8 cellular contexts compared by ENCODE assay signal in the genomic region with DNA sequence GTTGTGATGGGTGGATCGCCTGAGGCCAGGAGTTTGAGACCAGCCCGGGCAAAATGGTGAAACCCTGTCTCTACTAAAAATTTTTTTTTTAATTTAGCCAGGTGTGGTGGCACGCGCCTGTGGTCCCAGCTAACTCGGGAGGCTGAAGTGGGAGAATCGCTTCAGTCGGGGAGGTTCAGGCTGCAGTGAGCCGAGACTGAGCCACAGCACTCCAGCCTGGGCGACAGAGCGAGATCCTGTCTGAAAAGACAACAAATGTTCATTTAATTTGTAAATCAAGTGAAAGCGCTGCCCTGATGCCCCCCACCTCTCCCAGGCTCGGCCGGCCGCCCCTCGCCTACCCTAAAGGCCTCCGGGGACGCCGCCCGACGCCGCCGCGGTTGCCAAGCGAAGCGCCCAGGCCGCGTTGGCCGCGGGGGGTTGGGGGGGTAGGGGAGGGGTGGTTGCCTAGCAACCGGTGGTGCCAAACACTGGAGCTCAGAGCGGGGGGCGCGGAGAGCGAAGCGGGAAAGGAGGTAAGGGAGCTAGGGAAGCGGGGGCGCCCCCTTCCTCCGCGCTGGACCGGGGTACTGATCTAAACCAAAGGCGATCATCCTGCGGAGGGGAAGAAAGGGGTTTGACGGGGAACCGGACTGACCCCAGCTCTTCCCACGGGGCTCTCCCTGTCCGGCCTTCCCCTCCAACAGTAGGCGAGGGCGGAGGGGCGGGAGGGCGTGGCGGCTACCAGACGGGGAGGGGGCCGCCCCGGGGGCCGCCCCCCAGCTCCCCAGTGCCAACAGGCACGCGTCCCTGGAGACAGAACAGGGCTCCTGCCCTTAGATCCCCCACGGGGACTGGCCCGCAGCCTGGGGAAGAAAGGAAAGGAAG. TPM values are rescaled to one million over a fixed set of nuclear protein-coding genes. Genes with fewer than 3 reads are reported as not detected.
DNase-seq lines count a peak whose midpoint lies in the region; ATAC-seq and TF ChIP-seq lines count a peak whose summit lies in the region.

A gene with protein sequence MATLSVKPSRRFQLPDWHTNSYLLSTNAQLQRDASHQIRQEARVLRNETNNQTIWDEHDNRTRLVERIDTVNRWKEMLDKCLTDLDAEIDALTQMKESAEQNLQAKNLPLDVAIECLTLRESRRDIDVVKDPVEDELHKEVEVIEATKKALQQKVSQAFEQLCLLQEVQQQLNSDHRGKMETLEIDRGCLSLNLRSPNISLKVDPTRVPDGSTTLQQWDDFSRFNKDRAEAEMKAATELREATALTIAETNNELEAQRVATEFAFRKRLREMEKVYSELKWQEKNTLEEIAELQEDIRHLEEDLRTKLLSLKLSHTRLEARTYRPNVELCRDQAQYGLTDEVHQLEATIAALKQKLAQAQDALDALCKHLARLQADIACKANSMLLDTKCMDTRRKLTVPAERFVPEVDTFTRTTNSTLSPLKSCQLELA (plus strand): TSS at position 460 of the 867 bp plus-strand sequence. CDS start 828 bp downstream, outside the sequence.

- no peak for TF ChIP-seq CTCF in AG04450 (IDR thresholded peaks at IDR 0.05; ENCODE audit: low read depth, low read length)
- TF ChIP-seq CTCF in HFFc6 (IDR thresholded peaks at IDR 0.05), result peak; percentile 13; the same call in 1 of the 2 replicates
- TF ChIP-seq CTCF in WI38 (IDR thresholded peaks at IDR 0.05; ENCODE audit: low read depth, low read length), result no peak
- TF ChIP-seq CTCF in left ventricle myocardium inferior (IDR thresholded peaks at IDR 0.05; ENCODE audit: borderline replicate concordance), result no peak

- POLR2A ChIA-PET in AG04450 (lab: Yijun Ruan, JAX), result interaction anchor here (0.8 to 0.9 kb wide), 2 partner anchors 140 to 153 kb away, joined by 3 to 5 read pairs; a partner anchor contains a TSS

- intact Hi-C loops in left ventricle myocardium inferior (cut with micrococcal nuclease), result no loop called here

- H3K27me3 ChIP-seq in AG04450 (ENCODE audit: control insufficient read depth, insufficient read depth, low read length) (no peaks in the 10 kb centered on the region), left ventricle myocardium inferior (ENCODE audit: low read depth) (peaks cover 41% of the 10 kb centered on the region), rectal smooth muscle tissue (ENCODE audit: control insufficient read depth, insufficient read depth, low read length) (peaks cover 2% of the 10 kb centered on the region)

- H3K36me3 ChIP-seq in left ventricle myocardium inferior (no peaks in the 10 kb centered on the region), rectal smooth muscle tissue (ENCODE audit: control insufficient read depth, insufficient read depth, low read length) (no peaks in the 10 kb centered on the region)

- no peaks in the 10 kb centered on the region; the same call in 1 of the 2 replicates for H3K27me3 Mint-ChIP-seq in HFFc6 (ENCODE audit: insufficient read depth)

- in situ Hi-C loops in KBM-7 (cut with MboI; ENCODE audit: low pct_unique_long_range_greater_than_20kb, low sequenced_read_pairs), result no loop called here

- H3K9ac ChIP-seq in rectal smooth muscle tissue (ENCODE audit: low read length), result no peak within 1 kb of the TSS

- peaks cover 12% of the 10 kb centered on the region for H3K4me1 Mint-ChIP-seq in HFFc6 (ENCODE audit: low read depth)

- H3K9me3 Mint-ChIP-seq in HFFc6, result no peaks in the 10 kb centered on the region

- H3K4me1 ChIP-seq in left ventricle myocardium inferior (peaks cover 18% of the 10 kb centered on the region), rectal smooth muscle tissue (ENCODE audit: control insufficient read depth, insufficient read depth, low read length) (no peaks in the 10 kb centered on the region)

- H3K9me3 ChIP-seq in AG04450 (ENCODE audit: control insufficient read depth, insufficient read depth, low read length) (no peaks in the 10 kb centered on the region), left ventricle myocardium inferior (replicated peaks) (no peaks in the 10 kb centered on the region)

- H3K27ac Mint-ChIP-seq in HFFc6, result no peak within 1 kb of the TSS

- no peaks in the 10 kb centered on the region for H3K36me3 Mint-ChIP-seq in HFFc6 (ENCODE audit: low read depth)

- no peak for ATAC-seq in GM21447 (IDR thresholded peaks at IDR 0.05; ENCODE audit: unreplicated experiment)
- no peak for ATAC-seq in HG02623 (IDR thresholded peaks at IDR 0.05; ENCODE audit: unreplicated experiment)

- H3K27ac ChIP-seq in AG04450 (ENCODE audit: low read depth, low read length) (no peak within 1 kb of the TSS), left ventricle myocardium inferior (replicated peaks) (no peak within 1 kb of the TSS), rectal smooth muscle tissue (ENCODE audit: low read depth, low read length) (no peak within 1 kb of the TSS)

- CTCF ChIA-PET in AG04450 (lab: Charles Lee), result interaction anchor here (0.8 to 1.6 kb wide), 3 partner anchors 51 to 217 kb away, joined by 3 read pairs; no protein-coding TSS in a partner anchor

- peak within 1 kb of the TSS; percentile 69 for H3K4me3 Mint-ChIP-seq in HFFc6

- H3K4me3 ChIP-seq in AG04450 (ENCODE audit: low read depth, low read length), result peak within 1 kb of the TSS; percentile 57
- H3K4me3 ChIP-seq in WI38 (ENCODE audit: low read depth, low read length), result peak within 1 kb of the TSS; percentile 54
- peak within 1 kb of the TSS; percentile 63 for H3K4me3 ChIP-seq in left ventricle myocardium inferior
- H3K4me3 ChIP-seq in rectal smooth muscle tissue (ENCODE audit: low read length), result peak within 1 kb of the TSS; percentile 51

- DNase-seq in AG04450 (ENCODE audit: low read depth, low spot score), result no peak
- no peak for DNase-seq in HFFc6
- DNase-seq in left ventricle myocardium inferior, result no peak
- DNase-seq in KBM-7, result no peak

RNA-seq across cellular contexts. Expression of the gene that starts here (rescaled TPM):
- polyA plus RNA-seq in AG04450 (2011; rRNA removed), result 0.12 TPM in 2 replicates
- polyA minus RNA-seq in AG04450 (2011; rRNA and poly(A)+ RNA removed), result 0.30 TPM in 1 of 2 replicates, not detected in the other
- total RNA-seq in HFFc6 (2021; fragmentation: NEBNext Ultra II Directional; extraction: Animal tissue kit (Norgen Biotek cat#: 25700)), result not detected
- not detected for total RNA-seq in left ventricle myocardium inferior
